Comparison of ENCODE assay signal across 19 cellular contexts in genomic region chr12:99847936-99848335, GRCh38.
"Had no signal": no experiment of that assay in that cellular context is flagged by ENCODE, and none has a peak within 500 bp of the region (broad histone marks: within the 10 kb centered on the region; RNA-seq: fewer than 3 reads in every experiment).

No MANE protein-coding gene starts in this region.

- H3K4me1 ChIP-seq: psoas muscle, spleen, tibial nerve, upper lobe of right lung, uterus had no signal

- H3K27ac ChIP-seq: dorsolateral prefrontal cortex, ovary, psoas muscle, skin epidermis, spleen, thoracic aorta, tibial nerve, upper lobe of right lung, uterus had no signal

- H3K27me3 ChIP-seq: dorsolateral prefrontal cortex, ovary, spleen, tibial nerve, upper lobe of right lung, uterus had no signal

- H3K9me3 ChIP-seq: ovary, psoas muscle, thoracic aorta, tibial nerve, upper lobe of right lung, uterus had no signal

- H3K36me3 ChIP-seq: ovary, spleen, thoracic aorta, tibial nerve, upper lobe of right lung, uterus had no signal

- DNase-seq: dorsolateral prefrontal cortex; effector CD4-positive, alpha-beta T cell; hypothalamus; kidney; naive thymus-derived CD8-positive, alpha-beta T cell; occipital lobe; ovary; posterior cingulate gyrus; psoas muscle; right cardiac atrium; spleen; stimulated activated CD4-positive, alpha-beta T cell treated with anti-CD3 and anti-CD28 coated beads, Interleukin-4, amount 100 ng/mL, for 4 hours; stimulated activated naive B cell treated with anti-CD40 and anti-IgM and Interleukin-4, amounts not matched to agents 10 μg/mL and 1 μg/mL and 100 μg/mL, for 72 hours; upper lobe of right lung; uterus had no signal

- H3K4me3 ChIP-seq: dorsolateral prefrontal cortex, ovary, psoas muscle, skin epidermis, spleen, thoracic aorta, tibial nerve, upper lobe of right lung, uterus had no signal

- ATAC-seq: left lobe of liver; naive thymus-derived CD8-positive, alpha-beta T cell; psoas muscle; right cardiac atrium; stimulated activated naive B cell treated with anti-CD40 and anti-IgM and Interleukin-4, amounts not matched to agents 10 μg/mL and 1 μg/mL and 100 μg/mL, for 72 hours; upper lobe of right lung had no signal
